ENCODE assay signal across 8 cellular contexts in genomic region chr20:1391640-1392442, GRCh38. TPM values are rescaled to one million over a fixed set of nuclear protein-coding genes. Genes with fewer than 3 reads are reported as not detected.
DNase-seq lines count a peak whose midpoint lies in the region; ATAC-seq and TF ChIP-seq lines count a peak whose summit lies in the region.

No MANE protein-coding gene starts in this region.

- H3K9me3 Mint-ChIP-seq in activated B cell treated with CpG ODN at 0.5 μM for 24 hours, result no peaks in the 10 kb centered on the region

- peak overlapping the region; percentile 77 for H3K27ac Mint-ChIP-seq in activated B cell treated with CpG ODN at 0.5 μM for 24 hours

- DNase-seq in A172 (ENCODE audit: low spot score) (peak; percentile 52), HFF-Myc (ENCODE audit: extremely low read depth, low read depth) (no peak), activated B cell treated with CpG ODN at 0.5 μM for 24 hours (no peak), fibroblast of mammary gland (ENCODE audit: low read depth) (peak; percentile 76), NCI-H1694 treated with DMSO at 0.1 percent for 48 hours (lab: John Stamatoyannopoulos, UW) (no peak), NCI-H1092 treated with DMSO at 0.1 percent for 48 hours (lab: John Stamatoyannopoulos, UW) (no peak)

- H3K4me1 ChIP-seq in neuron (ENCODE audit: insufficient read depth, low read length), result peaks cover 31% of the 10 kb centered on the region

- no peaks in the 10 kb centered on the region for H3K36me3 ChIP-seq in neuron (ENCODE audit: insufficient read depth, low read length)

- peaks cover 19% of the 10 kb centered on the region for H3K36me3 Mint-ChIP-seq in activated B cell treated with CpG ODN at 0.5 μM for 24 hours (ENCODE audit: low read depth)

- H3K4me3 Mint-ChIP-seq in activated B cell treated with CpG ODN at 0.5 μM for 24 hours, result peak overlapping the region; percentile 89

- H3K27me3 ChIP-seq in neuron (ENCODE audit: insufficient read depth, low read length), result no peaks in the 10 kb centered on the region

- H3K27me3 Mint-ChIP-seq in activated B cell treated with CpG ODN at 0.5 μM for 24 hours, result no peaks in the 10 kb centered on the region

- peaks cover 83% of the 10 kb centered on the region for H3K4me1 Mint-ChIP-seq in activated B cell treated with CpG ODN at 0.5 μM for 24 hours

- POLR2A ChIA-PET in activated B cell treated with CpG ODN at 0.5 μM for 24 hours (lab: Charles Lee), result interaction anchor here (0.7 to 2.8 kb wide), 7 partner anchors 15 to 521 kb away, joined by 3 to 25 read pairs (median 5); partner anchors contain the start of genes NSFL1C and SDCBP2

- TF ChIP-seq CTCF in HFF-Myc (IDR thresholded peaks at IDR 0.05; ENCODE audit: low read depth, low read length, missing control alignments), result no peak
- TF ChIP-seq CTCF in activated B cell treated with CpG ODN at 0.5 μM for 24 hours (IDR thresholded peaks at IDR 0.05), result no peak
- no peak for TF ChIP-seq CTCF in fibroblast of mammary gland (conservative IDR thresholded peaks at IDR 0.05; ENCODE audit: control insufficient read depth, insufficient read depth, low read depth, low read length)

- intact Hi-C loops in activated B cell treated with CpG ODN at 0.5 μM for 24 hours (cut with micrococcal nuclease), result loop anchor here (2.0 to 10.0 kb wide), 4 partner anchors 111 to 1590 kb away; no protein-coding TSS in a partner anchor

- no peaks in the 10 kb centered on the region for H3K9me3 ChIP-seq in neuron (ENCODE audit: low read length)

- no peak for ATAC-seq in activated B cell treated with CpG ODN at 0.5 μM for 24 hours (ENCODE audit: low read depth)
- ATAC-seq in HG03439 (IDR thresholded peaks at IDR 0.05; ENCODE audit: unreplicated experiment), result no peak

- H3K4me3 ChIP-seq in HFF-Myc (replicated peaks; ENCODE audit: low read depth, low read length), result peak overlapping the region; percentile 96
- peak overlapping the region; percentile 97 for H3K4me3 ChIP-seq in fibroblast of mammary gland (ENCODE audit: control insufficient read depth, low read depth, low read length)
- peak overlapping the region; percentile 75 for H3K4me3 ChIP-seq in neuron (ENCODE audit: low read length)

- CTCF ChIA-PET in activated B cell treated with CpG ODN at 0.5 μM for 24 hours (lab: Charles Lee), result interaction anchor here (0.6 to 1.4 kb wide), 5 partner anchors 8 to 105 kb away, joined by 3 to 4 read pairs (median 4); no protein-coding TSS in a partner anchor

- H2AFZ ChIP-seq in neuron (ENCODE audit: low read depth, low read length), result no peak overlapping the region

RNA-seq across cellular contexts. Expression of gene FKBP1A, which starts 1.0 kb away (rescaled TPM):
- 149 and 200 TPM in 2 replicates for total RNA-seq in A172 (2014; rRNA removed; shearing (Covaris generic))
- total RNA-seq in activated B cell treated with CpG ODN at 0.5 μM for 24 hours, result 128 and 134 TPM in 2 replicates

Comparison
In these comparisons a context has a peak if more than half of its experiments do, and no peak if none do; other contexts are left out.
1. DNase-seq: peak in A172 (single experiment) and fibroblast of mammary gland (single experiment); none in HFF-Myc (single experiment), activated B cell treated with CpG ODN at 0.5 μM for 24 hours (single experiment), NCI-H1694 treated with DMSO at 0.1 percent for 48 hours (single experiment) and NCI-H1092 treated with DMSO at 0.1 percent for 48 hours (single experiment).
2. Peak in every context shown above with its lines, with median percentiles within 50 percentile points of each other: H3K4me3 ChIP-seq.